In the genomic region with DNA sequence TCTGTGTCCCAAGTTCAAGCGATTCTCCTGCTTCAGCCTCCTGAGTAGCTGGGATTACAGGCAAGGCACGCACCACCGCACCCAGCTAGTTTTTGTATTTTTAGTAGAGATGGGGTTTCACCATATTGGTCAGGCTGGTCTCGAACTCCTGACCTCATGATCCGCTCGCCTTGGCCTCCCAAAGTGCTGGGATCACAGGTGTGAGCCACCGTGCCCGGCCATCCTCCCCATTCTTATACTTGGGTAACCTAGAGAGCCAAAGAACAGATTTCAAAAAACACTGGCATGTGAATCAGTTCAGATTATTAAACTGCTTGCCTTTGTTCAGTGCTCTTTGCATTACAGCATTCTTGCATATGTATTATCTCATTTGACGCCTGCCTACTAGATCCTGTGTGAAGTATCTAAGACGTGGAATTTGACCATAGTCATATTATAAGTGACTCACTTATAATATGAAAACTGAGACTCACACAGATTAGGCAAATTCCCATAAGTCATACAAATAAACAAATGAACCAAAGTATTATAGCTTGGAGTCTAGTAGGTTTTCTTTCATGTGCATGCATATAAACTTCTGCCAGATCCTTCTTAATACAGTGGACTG, we compare ENCODE assay signal across 21 cellular contexts.
"Had no signal": no experiment of that assay in that cellular context is flagged by ENCODE, and none has a peak within 500 bp of the region (broad histone marks: within the 10 kb centered on the region; RNA-seq: fewer than 3 reads in every experiment).

No MANE protein-coding gene starts in this region.

- H3K27ac ChIP-seq: SJCRH30 had no signal

- ATAC-seq: SK-N-SH treated with all-trans-retinoic acid at 6 μM for 48 hours had no signal

- DNase-seq: Karpas-422, KG1, MM.1S, NCI-H1105, NCI-H1417, NCI-H1436 treated with DMSO at 0.1 percent for 48 hours, NCI-H1694, NCI-H187 treated with DMSO at 0.1 percent for 48 hours, NCI-H2029 treated with DMSO at 0.1 percent for 48 hours, NCI-H2171 treated with DMSO at 0.1 percent for 48 hours, NCI-H345, NCI-H446 treated with DMSO at 0.1 percent for 48 hours, NCI-H524, NCI-H526 treated with DMSO at 0.1 percent for 48 hours, NCI-H748 treated with DMSO at 0.1 percent for 48 hours, RPMI8226, SHP77, SJCRH30, T-helper 1 cell had no signal

- H3K27me3 ChIP-seq: SJCRH30 had no signal

- FAIRE-seq: RCC 7860 had no signal

- H3K9me3 ChIP-seq: SJCRH30 had no signal

- H3K4me1 ChIP-seq: SJCRH30 had no signal

- H3K4me3 ChIP-seq: SJCRH30 had no signal

- H3K36me3 ChIP-seq: SJCRH30 had no signal
